14 cellular contexts compared by ENCODE assay signal in genomic region chr5:178551468-178551867, GRCh38. TPM values are rescaled to one million over a fixed set of nuclear protein-coding genes. Genes with fewer than 3 reads are reported as not detected.
DNase-seq lines count a peak whose midpoint lies in the region; ATAC-seq and TF ChIP-seq lines count a peak whose summit lies in the region.
"Had no signal": no experiment of that assay in that cellular context is flagged by ENCODE, and none has a peak within 500 bp of the region (broad histone marks: within the 10 kb centered on the region; RNA-seq: fewer than 3 reads in every experiment).

No MANE protein-coding gene starts in this region.

- intact Hi-C loops in Panc1 (cut with micrococcal nuclease; ENCODE audit: unreplicated experiment) = no loop called here
- intact Hi-C loops in thyroid gland (cut with DNase I) = loop anchor here (5.0 kb wide), 1 partner anchor 269 kb away; no protein-coding TSS in a partner anchor

- no peaks in the 10 kb centered on the region for H3K9me3 Mint-ChIP-seq in nephron

- POLR2A ChIA-PET in Panc1 (lab: Charles Lee) = interaction anchor here (1.1 kb wide), 1 partner anchor 17 kb away, joined by 3 read pairs; no protein-coding TSS in a partner anchor

- peak overlapping the region in 2 of 3 experiments; percentile 31 to 49 for H3K27ac Mint-ChIP-seq in nephron

- 0 out of 2 replicates have a peak, but pooled peaks cover 2% of the 10 kb centered on the region for H3K27me3 ChIP-seq in Panc1 (ENCODE audit: control insufficient read depth, insufficient read depth, low read length)
- H3K27me3 ChIP-seq in thyroid gland = no peaks in the 10 kb centered on the region

- CTCF ChIA-PET in Panc1 (lab: Charles Lee) = interaction anchor here (1.3 kb wide), 1 partner anchor 90 kb away, joined by 3 read pairs; no protein-coding TSS in a partner anchor

- 83 to 89% methylated on average over 7 of the region's 7 CpGs for WGBS in thyroid gland, 2 donors

- DNase-seq in GM13977 (ENCODE audit: low spot score) (no peak), Panc1 (ENCODE audit: low read depth, low spot score) (no peak), thyroid gland (no peak), iPS-NIHi7 (ENCODE audit: extremely low spot score) (no peak), NCI-H748 treated with DMSO at 0.1 percent for 48 hours (lab: John Stamatoyannopoulos, UW) (no peak), NCI-H1417 (lab: John Stamatoyannopoulos, UW) (no peak), NCI-H1092 (lab: John Stamatoyannopoulos, UW) (no peak)
- DNase-seq: COR-L47, NCI-H1048, SIG-M5 had no signal

- H3K4me3 ChIP-seq in Panc1 (ENCODE audit: low read depth in 2 of 2, low read length in 2 of 2) (no peak overlapping the region), thyroid gland (replicated peaks in 1 of 3) (no peak overlapping the region)
- H3K4me3 ChIP-seq: GM23248, K562 had no signal

- 0 out of 2 replicates have a peak, but pooled peaks have one; percentile 36 for ATAC-seq in Panc1
- ATAC-seq: K562 had no signal

- H3K9me3 ChIP-seq in Panc1 (ENCODE audit: control insufficient read depth, insufficient read depth, low read depth, low read length) = no peaks in the 10 kb centered on the region
- H3K9me3 ChIP-seq in thyroid gland = no peaks in the 10 kb centered on the region

- no peaks in the 10 kb centered on the region for H3K36me3 ChIP-seq in Panc1 (ENCODE audit: control insufficient read depth, insufficient read depth, low read length)
- no peaks in the 10 kb centered on the region for H3K36me3 ChIP-seq in thyroid gland

- H3K4me3 Mint-ChIP-seq in nephron = no peak overlapping the region

- TF ChIP-seq POLR2A in thyroid gland (IDR thresholded peaks at IDR 0.05) = no peak

- H3K27me3 Mint-ChIP-seq in nephron (ENCODE audit: low read depth) = peaks cover 14% of the 10 kb centered on the region

- no peaks in the 10 kb centered on the region for H3K36me3 Mint-ChIP-seq in nephron (ENCODE audit: low read depth)

- H3K27ac ChIP-seq in Panc1 (ENCODE audit: low read length) (no peak overlapping the region), thyroid gland (peak overlapping the region in 2 of 3 donors; percentile 60 to 83)
- H3K27ac ChIP-seq: GM23248 had no signal

- BruUV-seq in Panc1 (replicated peaks; lab: Mats Ljungman, UMichigan) = no TSS peak

- in situ Hi-C loops in GM13977 (cut with MboI; ENCODE audit: low pct_unique_long_range_greater_than_20kb, low sequenced_read_pairs, unreplicated experiment) (loop anchor here (10.0 kb wide), 1 partner anchor 267 kb away; no protein-coding TSS in a partner anchor), Panc1 (cut with HindIII; ENCODE audit: low pct_unique_long_range_greater_than_20kb, low sequenced_read_pairs) (no loop called here)

- H3K4me1 Mint-ChIP-seq in nephron = peaks cover 32% of the 10 kb centered on the region

- H3K4me1 ChIP-seq in Panc1 (ENCODE audit: control insufficient read depth, insufficient read depth, low read length) (no peaks in the 10 kb centered on the region), thyroid gland (peaks cover 5 to 32% of the 10 kb centered on the region in 2 donors)

- TF ChIP-seq CTCF in GM13977 (IDR thresholded peaks at IDR 0.05; ENCODE audit: extremely low read depth, insufficient read depth, missing control alignments) = peak; percentile 12
- TF ChIP-seq CTCF in Panc1 (IDR thresholded peaks at IDR 0.05) = no peak
- TF ChIP-seq CTCF in nephron (IDR thresholded peaks at IDR 0.05; ENCODE audit: unreplicated experiment in 3 of 3) = peak in 1 of 3 experiments; percentile 3
- TF ChIP-seq CTCF in thyroid gland (IDR thresholded peaks at IDR 0.05) = peak in 1 of 6 experiments; percentile 5

RNA-seq across cellular contexts. Expression of gene COL23A1, which starts 38.7 kb away (rescaled TPM):
- total RNA-seq in Panc1 (2021; ENCODE audit: unreplicated experiment) (0.05 TPM), thyroid gland (100 to 1,000 TPM in 2 of 4 donors, 10 to 100 TPM in 2; 76.6 to 108 (median 95.7) TPM)
- not detected for polyA plus RNA-seq in Panc1 (2012; ENCODE audit: insufficient read length)
- total RNA-seq: GM23248 had no signal
- polyA plus RNA-seq: AG04450, GM23248, K562 had no signal

Comparison
In these comparisons a context has a peak if more than half of its experiments do, and no peak if none do; other contexts are left out.
1. RNA of gene COL23A1, which starts 38.7 kb away (total RNA-seq): 76.6 to 108 TPM in thyroid gland; 0.05 TPM in Panc1 (single experiment); every median in the first group is over 10 times any median in the second.